9 cellular contexts compared by ENCODE assay signal in genomic region chr12:102948941-102949352, GRCh38. TPM values are rescaled to one million over a fixed set of nuclear protein-coding genes. Genes with fewer than 3 reads are reported as not detected.
DNase-seq lines count a peak whose midpoint lies in the region; ATAC-seq, FAIRE-seq and TF ChIP-seq lines count a peak whose summit lies in the region.
"Had no signal": no experiment of that assay in that cellular context is flagged by ENCODE, and none has a peak within 500 bp of the region (broad histone marks: within the 10 kb centered on the region; RNA-seq: fewer than 3 reads in every experiment).

No MANE protein-coding gene starts in this region.

- peak; percentile 69 for TF ChIP-seq RAD21 in HepG2 (CRISPR knock-in tag; IDR thresholded peaks at IDR 0.05)

- no TSS peak for BruUV-seq in HepG2 (replicated peaks; lab: Mats Ljungman, UMichigan)

- FAIRE-seq in HepG2 (lab: Jason Lieb, UNC) = peak; percentile 74

- no peaks in the 10 kb centered on the region for H3K27me3 ChIP-seq in Karpas-422 (ENCODE audit: low read length)
- H3K27me3 ChIP-seq in HepG2 (ENCODE audit: control insufficient read depth in 1 of 2, insufficient read depth in 2 of 2, low read length in 2 of 2) = peaks cover 0 to 4% of the 10 kb centered on the region in 2 experiments; a peak in 1 of 5 replicates

- POLR2A ChIA-PET in HepG2 (lab: Yijun Ruan, JAX) = no interaction called here

- H3K9ac ChIP-seq in Karpas-422 (ENCODE audit: low read length) (no peak overlapping the region), HepG2 (ENCODE audit: insufficient read depth, low read depth, low read length) (no peak overlapping the region)

- ATAC-seq in HepG2 (no peak), GM19467 (IDR thresholded peaks at IDR 0.05; ENCODE audit: unreplicated experiment) (no peak), GM19397 (IDR thresholded peaks at IDR 0.05; ENCODE audit: unreplicated experiment) (no peak)

- H3K4me1 Mint-ChIP-seq in brain = peaks cover 52% of the 10 kb centered on the region

- H3K4me3 ChIP-seq in Karpas-422 (ENCODE audit: low read length) (no peak overlapping the region), HepG2 (replicated peaks in 1 of 3; ENCODE audit: insufficient read depth in 1 of 3, low read depth in 2 of 3, low read length in 3 of 3) (no peak overlapping the region; a peak in 1 of 6 replicates)

- H3K4me2 ChIP-seq in Karpas-422 (ENCODE audit: low read depth, low read length, poor library complexity, severe bottlenecking) (no peak overlapping the region), HepG2 (ENCODE audit: low read depth, low read length) (no peak overlapping the region)

- DNase-seq in DMS153 treated with DMSO at 0.1 percent for 48 hours (lab: John Stamatoyannopoulos, UW; ENCODE audit: unreplicated experiment) = peak; percentile 84
- DNase-seq in Karpas-422 = peak; percentile 77
- DNase-seq in SK-N-DZ (ENCODE audit: low spot score) = peak; percentile 70
- DNase-seq in HepG2 (ENCODE audit: low spot score) = peak; percentile 10
- DNase-seq in stimulated activated CD8-positive, alpha-beta memory T cell treated with anti-CD3 and anti-CD28 coated beads, Interleukin-7, amount 100 ng/mL, for 24 hours (ENCODE audit: low read depth) = peak; percentile 44

- H3K4me1 ChIP-seq in Karpas-422 (ENCODE audit: low read length) (no peaks in the 10 kb centered on the region), HepG2 (ENCODE audit: insufficient read depth, low read length) (peaks cover 20% of the 10 kb centered on the region)

- H3K27ac ChIP-seq in Karpas-422 (ENCODE audit: low read length) (no peak overlapping the region), HepG2 (ENCODE audit: extremely low read length, insufficient read depth, low read length) (no peak overlapping the region)

- no peak for TF ChIP-seq EP300 in HepG2 (IDR thresholded peaks at IDR 0.05; ENCODE audit: low read depth in 2 of 2, low read length in 2 of 2)
- TF ChIP-seq EP300 in HepG2 (CRISPR knock-in tag; IDR thresholded peaks at IDR 0.05; ENCODE audit: borderline replicate concordance) = no peak

- H3K27me3 Mint-ChIP-seq in brain = peaks cover 39% of the 10 kb centered on the region

- no peaks in the 10 kb centered on the region for H3K9me2 ChIP-seq in Karpas-422 (replicated peaks; ENCODE audit: insufficient read depth, low read length)

- WGBS in HepG2 (ENCODE audit: low lambda C conversion rate) = 9% methylated on average over 7 of the region's 11 CpGs

- TF ChIP-seq POLR2A in HepG2 (IDR thresholded peaks at IDR 0.05; ENCODE audit: insufficient read depth in 1 of 2, low read depth in 2 of 2, low read length in 2 of 2) = no peak

- H3K9me3 ChIP-seq in Karpas-422 (ENCODE audit: low read length) = no peaks in the 10 kb centered on the region
- H3K9me3 ChIP-seq in HepG2 (ENCODE audit: low read length) = no peaks in the 10 kb centered on the region

- no peak overlapping the region for H3K27ac Mint-ChIP-seq in brain

- intact Hi-C loops in HepG2 (cut with micrococcal nuclease; ENCODE audit: unreplicated experiment) = no loop called here

- peak; percentile 98 for TF ChIP-seq CTCF in brain (conservative IDR thresholded peaks at IDR 0.05)
- TF ChIP-seq CTCF in HepG2 (CRISPR knock-in tag; IDR thresholded peaks at IDR 0.05) = peak; percentile 85

- no peaks in the 10 kb centered on the region for H4K20me1 ChIP-seq in Karpas-422 (ENCODE audit: insufficient read depth, low read depth, low read length)
- no peaks in the 10 kb centered on the region for H4K20me1 ChIP-seq in HepG2 (ENCODE audit: insufficient read depth, low read length)

- in situ Hi-C loops in HepG2 (cut with HindIII; ENCODE audit: extremely low pct_ligation_motif_present, low pct_unique_long_range_greater_than_20kb) = loop anchor here (5.0 kb wide), 1 partner anchor 598 kb away; no protein-coding TSS in a partner anchor

- H3K36me3 ChIP-seq in Karpas-422 (ENCODE audit: insufficient read depth, low read length) = no peaks in the 10 kb centered on the region
- H3K36me3 ChIP-seq in HepG2 (replicated peaks in 1 of 2; ENCODE audit: control insufficient read depth in 1 of 2, insufficient read depth in 2 of 2, low read length in 2 of 2) = no peaks in the 10 kb centered on the region

- peaks cover 0 to 13% (median 7%) of the 10 kb centered on the region in 5 experiments for H3K9me3 Mint-ChIP-seq in brain

- H3K4me3 Mint-ChIP-seq in brain = peak overlapping the region in 2 of 5 experiments; percentile 33 to 42

- no peaks in the 10 kb centered on the region for H3K79me2 ChIP-seq in Karpas-422 (ENCODE audit: low read length)
- H3K79me2 ChIP-seq in HepG2 (ENCODE audit: insufficient read depth, low read length) = no peaks in the 10 kb centered on the region

- CTCF ChIA-PET in HepG2 (lab: Yijun Ruan, JAX; ENCODE audit: low intra/inter-chr PET ratio, low total read pairs) = interaction anchor here (3.0 kb wide), 1 partner anchor 600 kb away, joined by 31 read pairs; no protein-coding TSS in a partner anchor

- no peaks in the 10 kb centered on the region for H3K36me3 Mint-ChIP-seq in brain

- H2AFZ ChIP-seq in Karpas-422 (ENCODE audit: low read length) = no peak overlapping the region
- no peak overlapping the region for H2AFZ ChIP-seq in HepG2 (ENCODE audit: low read length)

TF ChIP-seq in HepG2, 621 proteins besides CTCF, POLR2A, EP300 and RAD21:
- peak; percentile 75 for TF ChIP-seq SMC3 (IDR thresholded peaks at IDR 0.05; ENCODE audit: low read length)
- TF ChIP-seq STAG1 (CRISPR knock-in tag; IDR thresholded peaks at IDR 0.05) = peak; percentile 86
- peak; percentile 64; the same call in 1 of the 2 replicates for TF ChIP-seq ZNF598 (CRISPR knock-in tag; IDR thresholded peaks at IDR 0.05; ENCODE audit: borderline replicate concordance)
- 0 out of 2 replicates have a peak, but pooled peaks have one; percentile 38 for TF ChIP-seq ZNF33B (CRISPR knock-in tag; IDR thresholded peaks at IDR 0.05)
- TF ChIP-seq ATF7 (IDR thresholded peaks at IDR 0.05) = peak; percentile 42; the same call in 1 of the 2 replicates
- no peak for TF ChIP-seq ATF7 (CRISPR knock-in tag; IDR thresholded peaks at IDR 0.05)
- no peak for TF ChIP-seq MBNL3 (CRISPR knock-in tag; conservative IDR thresholded peaks at IDR 0.05)

RNA-seq across cellular contexts. Expression of gene ASCL1, which starts 8.5 kb away (rescaled TPM):
- not detected in 2 replicates for total RNA-seq in Karpas-422 (2014; rRNA removed; shearing (Covaris generic); ENCODE audit: low replicate concordance)
- 317 and 369 TPM in 2 replicates for polyA plus RNA-seq in SK-N-DZ (2014; cell fraction: cytosol; rRNA removed)
- polyA plus RNA-seq in SK-N-DZ (2014; cell fraction: nucleus; rRNA removed) = 169 and 203 TPM in 2 replicates
- polyA plus RNA-seq in brain (ENCODE audit: insufficient read depth, low read depth, low replicate concordance) = 368 TPM
- not detected in 2 replicates for total RNA-seq in HepG2 (2016; rRNA removed; fragmentation: Illumina TruSeq; extraction: Trizol)
- not detected in 2 replicates for total RNA-seq in HepG2 (2016; cell fraction: cytosol; rRNA removed; fragmentation: Illumina TruSeq; extraction: Trizol; ENCODE audit: low read depth)
- not detected in 2 replicates for total RNA-seq in HepG2 (2016; cell fraction: insoluble cytoplasmic fraction; rRNA removed; fragmentation: Illumina TruSeq; extraction: Trizol)
- not detected in 2 replicates for total RNA-seq in HepG2 (2016; cell fraction: membrane; rRNA removed; fragmentation: Illumina TruSeq; extraction: Trizol)
- total RNA-seq in HepG2 (2016; cell fraction: nucleus; rRNA removed; fragmentation: Illumina TruSeq; extraction: Trizol) = not detected in 2 replicates
- not detected in 2 replicates for polyA plus RNA-seq in HepG2 (2011; rRNA removed)
- 0.03 TPM in 1 of 2 replicates, not detected in the other for polyA plus RNA-seq in HepG2 (2011; cell fraction: cytosol; rRNA removed)
- not detected in 2 replicates for polyA plus RNA-seq in HepG2 (2011; cell fraction: nucleus; rRNA removed)
- polyA plus RNA-seq in HepG2 (2012) = not detected in 2 replicates
- polyA plus RNA-seq in HepG2 (2016; cell fraction: cytosol; fragmentation: Illumina TruSeq; extraction: Trizol; ENCODE audit: low read depth) = not detected in 2 replicates
- not detected in 2 replicates for polyA plus RNA-seq in HepG2 (2016; cell fraction: insoluble cytoplasmic fraction; fragmentation: Illumina TruSeq; extraction: Trizol; ENCODE audit: low read depth)
- polyA plus RNA-seq in HepG2 (2016; cell fraction: membrane; fragmentation: Illumina TruSeq; extraction: Trizol; ENCODE audit: low read depth) = not detected in 2 replicates
- polyA plus RNA-seq in HepG2 (2016; cell fraction: nucleus; fragmentation: Illumina TruSeq; extraction: Trizol; ENCODE audit: insufficient read depth, low read depth) = not detected in 2 replicates
- polyA minus RNA-seq in HepG2 (2011; rRNA and poly(A)+ RNA removed; ENCODE audit: low replicate concordance) = not detected in 2 replicates
- not detected in 2 replicates for polyA minus RNA-seq in HepG2 (2011; cell fraction: cytosol; rRNA and poly(A)+ RNA removed)
- not detected in 2 replicates for polyA minus RNA-seq in HepG2 (2011; cell fraction: nucleus; rRNA and poly(A)+ RNA removed)
- total RNA-seq: T-helper 1 cell treated with Interleukin-12 subunit alpha and Interleukin-12 subunit beta and Interleukin-4 antibody, amounts not matched to agents 30 ng/mL and 1 ng/mL, for 36 hours had no signal

RNA-seq across cellular contexts. Expression of gene PAH, which starts 31.9 kb away (rescaled TPM):
- 0.19 and 0.61 TPM in 2 replicates for total RNA-seq in Karpas-422 (2014; rRNA removed; shearing (Covaris generic); ENCODE audit: low replicate concordance)
- polyA plus RNA-seq in SK-N-DZ (2014; cell fraction: cytosol; rRNA removed) = not detected in 2 replicates
- 0.15 TPM in 1 of 2 replicates, not detected in the other for polyA plus RNA-seq in SK-N-DZ (2014; cell fraction: nucleus; rRNA removed)
- 1.6 TPM for polyA plus RNA-seq in brain (ENCODE audit: insufficient read depth, low read depth, low replicate concordance)
- total RNA-seq in HepG2 (2016; rRNA removed; fragmentation: Illumina TruSeq; extraction: Trizol) = 451 and 537 TPM in 2 replicates
- 45.5 and 48.1 TPM in 2 replicates for total RNA-seq in HepG2 (2016; cell fraction: cytosol; rRNA removed; fragmentation: Illumina TruSeq; extraction: Trizol; ENCODE audit: low read depth)
- total RNA-seq in HepG2 (2016; cell fraction: insoluble cytoplasmic fraction; rRNA removed; fragmentation: Illumina TruSeq; extraction: Trizol) = 427 and 542 TPM in 2 replicates
- 112 and 115 TPM in 2 replicates for total RNA-seq in HepG2 (2016; cell fraction: membrane; rRNA removed; fragmentation: Illumina TruSeq; extraction: Trizol)
- total RNA-seq in HepG2 (2016; cell fraction: nucleus; rRNA removed; fragmentation: Illumina TruSeq; extraction: Trizol) = 530 and 572 TPM in 2 replicates
- polyA plus RNA-seq in HepG2 (2011; rRNA removed) = 163 and 192 TPM in 2 replicates
- polyA plus RNA-seq in HepG2 (2011; cell fraction: cytosol; rRNA removed) = 79.5 and 104 TPM in 2 replicates
- polyA plus RNA-seq in HepG2 (2011; cell fraction: nucleus; rRNA removed) = 720 and 747 TPM in 2 replicates
- 261 and 346 TPM in 2 replicates for polyA plus RNA-seq in HepG2 (2012)
- polyA plus RNA-seq in HepG2 (2016; cell fraction: cytosol; fragmentation: Illumina TruSeq; extraction: Trizol; ENCODE audit: low read depth) = 29.3 and 34.8 TPM in 2 replicates
- 690 and 696 TPM in 2 replicates for polyA plus RNA-seq in HepG2 (2016; cell fraction: insoluble cytoplasmic fraction; fragmentation: Illumina TruSeq; extraction: Trizol; ENCODE audit: low read depth)
- polyA plus RNA-seq in HepG2 (2016; cell fraction: membrane; fragmentation: Illumina TruSeq; extraction: Trizol; ENCODE audit: low read depth) = 72.7 and 81.5 TPM in 2 replicates
- 819 and 859 TPM in 2 replicates for polyA plus RNA-seq in HepG2 (2016; cell fraction: nucleus; fragmentation: Illumina TruSeq; extraction: Trizol; ENCODE audit: insufficient read depth, low read depth)
- 92.0 TPM in 1 of 2 replicates, not detected in the other for polyA minus RNA-seq in HepG2 (2011; rRNA and poly(A)+ RNA removed; ENCODE audit: low replicate concordance)
- polyA minus RNA-seq in HepG2 (2011; cell fraction: cytosol; rRNA and poly(A)+ RNA removed) = 67.0 and 67.1 TPM in 2 replicates
- polyA minus RNA-seq in HepG2 (2011; cell fraction: nucleus; rRNA and poly(A)+ RNA removed) = 280 and 289 TPM in 2 replicates
- total RNA-seq: T-helper 1 cell treated with Interleukin-12 subunit alpha and Interleukin-12 subunit beta and Interleukin-4 antibody, amounts not matched to agents 30 ng/mL and 1 ng/mL, for 36 hours had no signal

Comparison
In these comparisons a context has a peak if more than half of its experiments do, and no peak if none do; other contexts are left out.
1. DNase-seq: peak in every context shown above with its lines; median percentile 84 in DMS153 treated with DMSO at 0.1 percent for 48 hours; 77 in Karpas-422; 70 in SK-N-DZ; 44 in stimulated activated CD8-positive, alpha-beta memory T cell treated with anti-CD3 and anti-CD28 coated beads, Interleukin-7, amount 100 ng/mL, for 24 hours; 10 in HepG2.
2. RNA of gene PAH, which starts 31.9 kb away (total RNA-seq): 45.5 to 572 TPM in HepG2; 0.19 to 0.61 TPM in Karpas-422; every median in the first group is over 10 times any median in the second.